22 cellular contexts compared by ENCODE assay signal in the genomic region with DNA sequence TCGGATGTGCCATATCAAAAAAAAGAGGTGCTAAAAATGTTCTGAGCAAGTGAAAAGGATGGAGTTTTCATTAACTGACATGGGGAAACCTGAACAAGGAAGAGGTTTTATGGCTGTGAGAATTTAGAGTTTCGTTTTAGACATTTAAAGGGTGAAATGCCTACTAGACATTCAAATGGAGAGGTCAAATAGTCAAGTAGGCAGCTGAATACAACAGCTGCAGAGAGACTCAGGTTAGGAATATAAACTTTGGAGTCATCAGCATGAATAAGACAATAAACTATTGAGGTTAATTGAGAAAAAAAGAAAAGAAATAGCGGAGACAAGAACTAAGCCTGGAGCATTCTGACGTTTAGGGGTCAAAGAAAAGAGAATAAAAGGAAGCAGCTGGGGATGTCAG.
"Had no signal": no experiment of that assay in that cellular context is flagged by ENCODE, and none has a peak within 500 bp of the region (broad histone marks: within the 10 kb centered on the region; RNA-seq: fewer than 3 reads in every experiment).

No MANE protein-coding gene starts in this region.

- H3K27me3 Mint-ChIP-seq: activated naive CD8-positive, alpha-beta T cell treated with anti-CD3 and anti-CD28 coated beads, Interleukin-2, amount 50 U/mL, for 24 hours had no signal

- H3K27ac Mint-ChIP-seq: activated CD8-positive, alpha-beta T cell treated with anti-CD3 and anti-CD28 coated beads, Interleukin-2, amount 10 ng/mL, durations not matched to agents 7 days and 5 days; activated naive CD8-positive, alpha-beta T cell treated with anti-CD3 and anti-CD28 coated beads, Interleukin-2, amount 50 U/mL, for 24 hours; activated T-helper 1 cell treated with anti-CD3 and anti-CD28 coated beads, Interleukin-12 subunit alpha, Interleukin-12 subunit beta, Interleukin-2, Interleukin-4 antibody, amounts not matched to agents 30 ng/mL and 10 ng/mL and 1 ng/mL, durations not matched to agents 14 hours and 24 hours and 36 hours; nephron progenitor cell had no signal

- H3K9me3 ChIP-seq: gastroesophageal sphincter, tibial artery had no signal

- H3K27me3 ChIP-seq: gastroesophageal sphincter, tibial artery had no signal

- H3K36me3 ChIP-seq: gastroesophageal sphincter, tibial artery had no signal

- H3K4me1 ChIP-seq: gastroesophageal sphincter, tibial artery had no signal

- DNase-seq: activated CD4-positive, alpha-beta T cell treated with anti-CD3 and anti-CD28 coated beads for 1 hour; activated CD4-positive, alpha-beta T cell treated with anti-CD3 and anti-CD28 coated beads, Interleukin-2, amount 50 U/mL, for 1 hour; activated CD8-positive, alpha-beta T cell treated with anti-CD3 and anti-CD28 coated beads, Interleukin-2, amount 10 ng/mL, durations not matched to agents 7 days and 5 days; activated gamma-delta T cell; activated naive CD4-positive, alpha-beta T cell treated with anti-CD3 and anti-CD28 coated beads, Interleukin-2, amount 50 U/mL, for 16 hours; activated naive CD8-positive, alpha-beta T cell treated with anti-CD3 and anti-CD28 coated beads, Interleukin-2, amount 50 U/mL, for 24 hours; cerebellar nuclear complex; head of caudate nucleus; hypothalamus; left ventricle myocardium superior; mammary epithelial cell; midbrain; nephron progenitor cell; stimulated activated CD4-positive, alpha-beta T cell treated with anti-CD3 and anti-CD28 coated beads, Interleukin-2, amount 100 ng/mL, for 48 hours; stimulated activated naive CD8-positive, alpha-beta T cell treated with anti-CD3 and anti-CD28 coated beads, Interleukin-15, Interleukin-2, amounts not matched to agents 100 U/mL and 50 U/mL, for 24 hours; substantia nigra; tibial artery had no signal

- H3K9me3 Mint-ChIP-seq: activated naive CD8-positive, alpha-beta T cell treated with anti-CD3 and anti-CD28 coated beads, Interleukin-2, amount 50 U/mL, for 24 hours; activated T-helper 1 cell treated with anti-CD3 and anti-CD28 coated beads, Interleukin-12 subunit alpha, Interleukin-12 subunit beta, Interleukin-2, Interleukin-4 antibody, amounts not matched to agents 30 ng/mL and 10 ng/mL and 1 ng/mL, durations not matched to agents 14 hours and 24 hours and 36 hours; nephron progenitor cell had no signal

- H3K4me1 Mint-ChIP-seq: activated naive CD8-positive, alpha-beta T cell treated with anti-CD3 and anti-CD28 coated beads, Interleukin-2, amount 50 U/mL, for 24 hours; nephron progenitor cell had no signal

- ATAC-seq: activated CD8-positive, alpha-beta T cell treated with anti-CD3 and anti-CD28 coated beads, Interleukin-2, amount 10 ng/mL, durations not matched to agents 7 days and 5 days; activated naive CD8-positive, alpha-beta T cell treated with anti-CD3 and anti-CD28 coated beads, Interleukin-2, amount 50 U/mL, for 24 hours; gastroesophageal sphincter; left ventricle myocardium superior; sciatic nerve; stimulated activated naive CD8-positive, alpha-beta T cell treated with anti-CD3 and anti-CD28 coated beads, Interleukin-15, Interleukin-2, amounts not matched to agents 100 U/mL and 50 U/mL, for 24 hours had no signal

- H3K4me3 Mint-ChIP-seq: activated CD8-positive, alpha-beta T cell treated with anti-CD3 and anti-CD28 coated beads, Interleukin-2, amount 10 ng/mL, durations not matched to agents 7 days and 5 days; activated naive CD8-positive, alpha-beta T cell treated with anti-CD3 and anti-CD28 coated beads, Interleukin-2, amount 50 U/mL, for 24 hours; activated T-helper 1 cell treated with anti-CD3 and anti-CD28 coated beads, Interleukin-12 subunit alpha, Interleukin-12 subunit beta, Interleukin-2, Interleukin-4 antibody, amounts not matched to agents 30 ng/mL and 10 ng/mL and 1 ng/mL, durations not matched to agents 14 hours and 24 hours and 36 hours; nephron progenitor cell had no signal

- H3K4me3 ChIP-seq: coronary artery, gastroesophageal sphincter, tibial artery had no signal

- H3K27ac ChIP-seq: coronary artery, epithelial cell of prostate, gastroesophageal sphincter, tibial artery had no signal
